18 cellular contexts compared by ENCODE assay signal in the genomic region with DNA sequence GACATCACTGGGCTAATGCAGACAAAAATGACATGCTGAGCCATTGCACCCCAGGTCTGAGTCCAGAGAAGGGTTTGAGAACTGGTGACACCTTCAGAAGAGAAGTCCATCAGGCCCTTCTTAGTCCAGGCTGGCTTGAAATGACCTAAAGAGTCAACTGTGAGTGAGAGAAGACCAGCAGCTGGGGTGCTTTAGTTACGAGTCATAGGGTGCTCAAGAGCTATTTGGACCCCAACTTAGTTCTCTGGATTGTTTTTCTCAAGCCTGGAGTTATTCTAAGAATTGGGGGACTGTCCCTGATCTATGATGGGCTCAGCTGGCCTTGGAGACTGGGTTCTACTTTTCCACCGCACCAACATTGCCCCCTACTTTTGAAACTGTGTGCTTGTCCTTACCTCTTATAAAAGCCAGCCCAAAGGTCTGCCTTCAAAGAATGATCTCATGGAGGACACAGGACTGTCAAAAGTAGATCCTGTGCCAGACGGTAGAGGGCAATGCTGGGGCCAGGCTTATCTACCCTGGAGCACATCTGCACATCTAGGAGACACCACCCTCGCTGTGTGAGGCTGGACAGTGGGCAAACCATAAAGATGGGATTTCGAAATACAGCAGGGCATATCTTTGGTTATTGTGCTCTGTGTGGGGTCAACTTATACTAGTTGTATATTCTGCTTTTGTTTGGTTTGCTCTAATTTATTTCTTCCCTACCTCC.
DNase-seq lines count a peak whose midpoint lies in the region; ATAC-seq and TF ChIP-seq lines count a peak whose summit lies in the region.
"Had no signal": no experiment of that assay in that cellular context is flagged by ENCODE, and none has a peak within 500 bp of the region (broad histone marks: within the 10 kb centered on the region; RNA-seq: fewer than 3 reads in every experiment).

No MANE protein-coding gene starts in this region.

- 82 to 88% methylated on average over 5 of the region's 5 CpGs for WGBS in lower leg skin, 2 donors

- BruUV-seq in PC-9 (replicated peaks; lab: Mats Ljungman, UMichigan): no TSS peak

- DNase-seq in EL (peak; percentile 5), HPDE6-E6E7 (ENCODE audit: extremely low spot score) (peak; percentile 42), PC-9 (no peak), hepatic stellate cell (ENCODE audit: low spot score) (peak; percentile 5), lower leg skin (ENCODE audit: low spot score in 2 of 2) (no peak)
- no peak for DNase-seq in NK-92 treated with Interleukin-12 subunit alpha and Interleukin-12 subunit beta, amount 100 ng/mL, for 24 hours (lab: John Stamatoyannopoulos, UW)
- DNase-seq: activated CD4-positive, alpha-beta memory T cell treated with anti-CD3 and anti-CD28 coated beads, Interleukin-2, amount 10 ng/mL, durations not matched to agents 7 days and 5 days; CD4-positive, CD25-positive, alpha-beta regulatory T cell; dorsolateral prefrontal cortex; NCI-H1694; NCI-H524 treated with DMSO at 0.1 percent for 48 hours; stimulated activated CD4-positive, alpha-beta T cell treated with anti-CD3 and anti-CD28 coated beads, Interleukin-4, amount 100 ng/mL, for 4 hours; T1000; uterus had no signal

- no peak overlapping the region for H3K27ac ChIP-seq in PC-9
- H3K27ac ChIP-seq: dorsolateral prefrontal cortex, uterus had no signal

- H2AFZ ChIP-seq in PC-9: no peak overlapping the region

- no peak overlapping the region for H3K4me3 ChIP-seq in PC-9
- H3K4me3 ChIP-seq in lower leg skin (ENCODE audit: low read depth, poor library complexity, severe bottlenecking): no peak overlapping the region
- H3K4me3 ChIP-seq: dorsolateral prefrontal cortex, uterus had no signal

- intact Hi-C loops in PC-9 (cut with micrococcal nuclease; ENCODE audit: unreplicated experiment) (loop anchor here (10.0 kb wide), 1 partner anchor 153 kb away; no protein-coding TSS in a partner anchor), lower leg skin (cut with DNase I; ENCODE audit: low total_unique reads) (no loop called here)

- TF ChIP-seq POLR2A in lower leg skin (IDR thresholded peaks at IDR 0.05): no peak

- H3K4me2 ChIP-seq in PC-9: no peak overlapping the region

- H3K79me2 ChIP-seq in PC-9 (ENCODE audit: low read depth): no peaks in the 10 kb centered on the region

- TF ChIP-seq CTCF in PC-9 (conservative IDR thresholded peaks at IDR 0.05) (peak; percentile 20; the same call in 1 of the 2 replicates), lower leg skin (IDR thresholded peaks at IDR 0.05) (no peak)

- H4K20me1 ChIP-seq in PC-9 (ENCODE audit: insufficient read depth): no peaks in the 10 kb centered on the region

- H3K9me2 ChIP-seq in PC-9 (ENCODE audit: insufficient read depth): no peaks in the 10 kb centered on the region

- CTCF ChIA-PET in PC-9 (lab: Charles Lee): no interaction called here

- no peaks in the 10 kb centered on the region for H3K4me1 ChIP-seq in PC-9 (replicated peaks; ENCODE audit: insufficient read depth)
- H3K4me1 ChIP-seq: uterus had no signal

- H3K27me3 ChIP-seq in PC-9 (ENCODE audit: insufficient read depth, low read depth): no peaks in the 10 kb centered on the region
- H3K27me3 ChIP-seq: dorsolateral prefrontal cortex, uterus had no signal

- no peaks in the 10 kb centered on the region for H3K9me3 ChIP-seq in PC-9 (ENCODE audit: insufficient read depth, low read depth)
- H3K9me3 ChIP-seq: uterus had no signal

- no peaks in the 10 kb centered on the region for H3K36me3 ChIP-seq in PC-9 (ENCODE audit: low read depth)
- H3K36me3 ChIP-seq: uterus had no signal

- ATAC-seq in GM18858 (IDR thresholded peaks at IDR 0.05; ENCODE audit: unreplicated experiment) (no peak), HG03175 (IDR thresholded peaks at IDR 0.05; ENCODE audit: unreplicated experiment) (no peak)
- ATAC-seq: sciatic nerve; stimulated activated memory B cell treated with anti-CD40 and anti-IgM and Interleukin-4, amounts not matched to agents 10 μg/mL and 1 μg/mL and 100 μg/mL, for 72 hours had no signal

- POLR2A ChIA-PET in PC-9 (lab: Charles Lee; ENCODE audit: unreplicated experiment): no interaction called here

- no peaks in the 10 kb centered on the region for H3F3A ChIP-seq in PC-9 (ENCODE audit: insufficient read depth, low read depth)

Comparison
In these comparisons a context has a peak if more than half of its experiments do, and no peak if none do; other contexts are left out.
1. DNase-seq: peak in EL (single experiment), HPDE6-E6E7 (single experiment) and hepatic stellate cell (single experiment); none in PC-9 (0 of 2), NK-92 treated with Interleukin-12 subunit alpha and Interleukin-12 subunit beta, amount 100 ng/mL, for 24 hours (single experiment) and lower leg skin (0 of 2).